15 cellular contexts compared by ENCODE assay signal in the genomic region with DNA sequence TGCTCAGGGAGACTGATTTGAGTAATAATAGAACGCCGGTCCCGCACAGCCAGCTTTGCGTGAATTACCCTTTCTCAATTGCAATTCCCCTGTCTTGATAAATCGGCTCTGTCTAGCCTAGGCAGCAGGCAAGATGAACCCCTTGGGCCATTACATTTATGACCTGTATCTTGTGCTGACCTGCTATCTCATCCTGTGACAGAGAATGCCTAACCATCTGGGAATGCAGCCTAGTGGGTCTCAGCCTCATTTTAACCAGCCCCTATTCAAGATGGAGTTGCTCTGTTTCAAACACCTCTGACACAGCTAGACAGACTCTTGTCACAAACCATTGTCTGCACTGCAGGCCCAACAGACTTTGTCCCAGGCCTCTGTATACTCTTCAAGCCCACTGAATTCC. TPM values are rescaled to one million over a fixed set of nuclear protein-coding genes. Genes with fewer than 3 reads are reported as not detected.
DNase-seq lines count a peak whose midpoint lies in the region; FAIRE-seq and TF ChIP-seq lines count a peak whose summit lies in the region.
"Had no signal": no experiment of that assay in that cellular context is flagged by ENCODE, and none has a peak within 500 bp of the region (broad histone marks: within the 10 kb centered on the region; RNA-seq: fewer than 3 reads in every experiment).

No MANE protein-coding gene starts in this region.

- H3K23ac ChIP-seq in H1 (ENCODE audit: insufficient read length) (no peak overlapping the region), trophoblast cell (ENCODE audit: low read length) (no peak overlapping the region)

- H2BK5ac ChIP-seq in H1 (ENCODE audit: low read depth, low read length) (no peak overlapping the region), trophoblast cell (ENCODE audit: low read depth, low read length, poor library complexity) (no peak overlapping the region)

- H3K18ac ChIP-seq in H1 (ENCODE audit: extremely low read depth, low read length): no peak overlapping the region
- H3K18ac ChIP-seq in trophoblast cell (ENCODE audit: low read length): no peak overlapping the region

- H3K9me3 ChIP-seq in H1 (ENCODE audit: insufficient read depth in 2 of 2, low read depth in 1 of 2, low read length in 1 of 2) (peaks cover 0 to 3% of the 10 kb centered on the region in 2 experiments; a peak in 1 of 4 replicates), trophoblast cell (ENCODE audit: insufficient read depth, low read depth, low read length) (no peaks in the 10 kb centered on the region), breast epithelium (peaks cover 0 to 6% of the 10 kb centered on the region in 2 donors)
- H3K9me3 ChIP-seq: BLaER1, HAP-1 had no signal

- POLR2A ChIA-PET in H1 (lab: Charles Lee; ENCODE audit: partially characterized antibody): interaction anchor here (1.0 to 1.5 kb wide), 3 partner anchors 9 to 18 kb away, joined by 3 to 4 read pairs (median 3); no protein-coding TSS in a partner anchor

- H3K79me2 ChIP-seq in H1 (ENCODE audit: control insufficient read depth in 1 of 2, insufficient read depth in 2 of 2, low read length in 2 of 2) (no peaks in the 10 kb centered on the region), trophoblast cell (ENCODE audit: control insufficient read depth, insufficient read depth, low read length, poor library complexity) (no peaks in the 10 kb centered on the region)

- no peak for TF ChIP-seq RAD21 in H1 (IDR thresholded peaks at IDR 0.05 in 1 of 2, conservative IDR thresholded peaks at IDR 0.05 in 1 of 2; ENCODE audit: low read depth in 2 of 2, low read length in 2 of 2)

- no peak for TF ChIP-seq CTCF in H1 (IDR thresholded peaks at IDR 0.05; ENCODE audit: control extremely low read depth in 1 of 3, insufficient read depth in 1 of 3, low read depth in 1 of 3, low read length in 3 of 3)
- TF ChIP-seq CTCF in neural crest cell (conservative IDR thresholded peaks at IDR 0.05): no peak
- no peak for TF ChIP-seq CTCF in breast epithelium (IDR thresholded peaks at IDR 0.05)

- H2BK120ac ChIP-seq in H1 (replicated peaks; ENCODE audit: low read depth, low read length) (no peak overlapping the region), trophoblast cell (ENCODE audit: insufficient read depth, low read length, poor library complexity) (no peak overlapping the region)

- H3K9ac ChIP-seq in H1 (replicated peaks in 1 of 4; ENCODE audit: extremely low read depth in 1 of 4, low read depth in 3 of 4, low read length in 3 of 4) (no peak overlapping the region), trophoblast cell (ENCODE audit: low read length) (no peak overlapping the region)
- H3K9ac ChIP-seq: BLaER1 had no signal

- H3K4me3 ChIP-seq in H1 (ENCODE audit: extremely low read depth in 1 of 4, insufficient read depth in 2 of 4, low read depth in 3 of 4, low read length in 4 of 4): no peak overlapping the region
- no peak overlapping the region for H3K4me3 ChIP-seq in trophoblast cell (ENCODE audit: low read depth, low read length)
- H3K4me3 ChIP-seq in breast epithelium: no peak overlapping the region
- H3K4me3 ChIP-seq: BLaER1, GM12878, HAP-1 had no signal

- intact Hi-C loops in breast epithelium (cut with DNase I; ENCODE audit: low total_unique reads): no loop called here

- no peaks in the 10 kb centered on the region for H3K23me2 ChIP-seq in H1 (ENCODE audit: low read depth, low read length)

- H3K14ac ChIP-seq in H1 (ENCODE audit: insufficient read length) (no peak overlapping the region), trophoblast cell (ENCODE audit: low read length) (no peak overlapping the region)

- H3K27ac Mint-ChIP-seq in neural crest cell (ENCODE audit: unreplicated experiment): peak overlapping the region; percentile 69

- H4K12ac ChIP-seq in trophoblast cell (ENCODE audit: low read depth, low read length): no peak overlapping the region

- H3K9me3 Mint-ChIP-seq in neural crest cell: no peaks in the 10 kb centered on the region
- H3K9me3 Mint-ChIP-seq: CD4-positive, alpha-beta memory T cell had no signal

- H3K4me2 ChIP-seq in H1 (ENCODE audit: insufficient read depth in 1 of 2, low read depth in 2 of 2, low read length in 2 of 2) (no peak overlapping the region), trophoblast cell (ENCODE audit: low read length) (no peak overlapping the region)
- H3K4me2 ChIP-seq: BLaER1 had no signal

- H2BK12ac ChIP-seq in H1 (ENCODE audit: low read depth, low read length) (no peak overlapping the region), trophoblast cell (ENCODE audit: low read length) (no peak overlapping the region)

- H4K8ac ChIP-seq in H1 (ENCODE audit: extremely low read depth, insufficient read depth, low read length) (no peak overlapping the region), trophoblast cell (ENCODE audit: low read depth, low read length) (no peak overlapping the region)

- DNase-seq in ELF-1 (ENCODE audit: low read depth, low spot score) (peak; percentile 46), H1 (ENCODE audit: low read depth in 1 of 2, low spot score in 2 of 2) (no peak), neural crest cell (ENCODE audit: low read depth, low spot score) (no peak), trophoblast cell (peak; percentile 37 to 61), breast epithelium (ENCODE audit: low spot score in 2 of 2) (no peak), GF-D8 (lab: John Stamatoyannopoulos, UW) (no peak), NCI-H774 (lab: John Stamatoyannopoulos, UW) (no peak)
- DNase-seq: 8988T; CD4-positive, alpha-beta memory T cell; DMS153; DMS79 had no signal

- H3K36me3 ChIP-seq in H1 (ENCODE audit: control insufficient read depth in 2 of 4, insufficient read depth in 4 of 4, low read length in 3 of 4) (no peaks in the 10 kb centered on the region), trophoblast cell (ENCODE audit: control insufficient read depth in 1 of 2, insufficient read depth in 2 of 2, low read length in 2 of 2) (no peaks in the 10 kb centered on the region), breast epithelium (no peaks in the 10 kb centered on the region)
- H3K36me3 ChIP-seq: BLaER1, HAP-1 had no signal

- H3K27ac ChIP-seq in H1 (ENCODE audit: low read depth, low read length): no peak overlapping the region
- H3K27ac ChIP-seq in trophoblast cell (ENCODE audit: low read depth, low read length): no peak overlapping the region
- H3K27ac ChIP-seq in breast epithelium: no peak overlapping the region
- H3K27ac ChIP-seq: BLaER1 had no signal

- TF ChIP-seq EP300 in H1 (IDR thresholded peaks at IDR 0.05; ENCODE audit: borderline replicate concordance in 1 of 2, low read depth in 2 of 2, low read length in 2 of 2): no peak

- H3K79me1 ChIP-seq in H1 (ENCODE audit: low read depth, low read length) (no peaks in the 10 kb centered on the region), trophoblast cell (ENCODE audit: low read length) (no peaks in the 10 kb centered on the region)

- H4K5ac ChIP-seq in H1 (ENCODE audit: insufficient read length, low read depth, low read length): no peak overlapping the region

- CTCF ChIA-PET in H1 (lab: Charles Lee; ENCODE audit: partially characterized antibody): interaction anchor here (0.8 to 2.9 kb wide), 6 partner anchors 16 to 218 kb away, joined by 3 to 14 read pairs (median 4); no protein-coding TSS in a partner anchor

- H4K91ac ChIP-seq in H1 (replicated peaks; ENCODE audit: insufficient read length, low read length) (no peak overlapping the region), trophoblast cell (ENCODE audit: low read depth, low read length) (no peak overlapping the region)

- H3K4me1 ChIP-seq in H1 (replicated peaks in 1 of 4; ENCODE audit: control insufficient read depth in 3 of 4, insufficient read depth in 4 of 4, low read length in 3 of 4) (peaks cover 0 to 6% (median 0%) of the 10 kb centered on the region in 4 experiments; a peak in 1 of 7 replicates), trophoblast cell (ENCODE audit: control insufficient read depth in 1 of 2, insufficient read depth in 2 of 2, low read length in 2 of 2) (peaks cover 0 to 3% of the 10 kb centered on the region in 2 experiments), breast epithelium (no peaks in the 10 kb centered on the region)

- peak overlapping the region; percentile 92 for H2AFZ ChIP-seq in H1 (ENCODE audit: low read length)
- no peak overlapping the region for H2AFZ ChIP-seq in trophoblast cell (ENCODE audit: insufficient read depth, low read length, poor library complexity)

- H2AK5ac ChIP-seq in H1 (ENCODE audit: low read depth, low read length) (no peak overlapping the region), trophoblast cell (ENCODE audit: low read length) (no peak overlapping the region)

- no peak overlapping the region for H3K56ac ChIP-seq in H1 (replicated peaks; ENCODE audit: insufficient read length, low read depth, low read length)

- H3K4ac ChIP-seq in H1 (replicated peaks; ENCODE audit: insufficient read length, low read depth, low read length) (no peak overlapping the region), trophoblast cell (ENCODE audit: low read depth, low read length) (no peak overlapping the region)

- H2BK15ac ChIP-seq in H1 (ENCODE audit: low read length): no peak overlapping the region

- H4K20me1 ChIP-seq in H1 (replicated peaks in 1 of 2; ENCODE audit: control insufficient read depth in 1 of 2, insufficient read depth in 2 of 2, low read length in 2 of 2): no peaks in the 10 kb centered on the region
- H4K20me1 ChIP-seq: BLaER1 had no signal

- peaks cover 12% of the 10 kb centered on the region for H3K4me1 Mint-ChIP-seq in neural crest cell
- H3K4me1 Mint-ChIP-seq: CD14-positive monocyte had no signal

- 66% methylated on average over 5 of the region's 5 CpGs; no CpG with 5 or more reads in 1 of the 2 experiments for WGBS in H1 (ENCODE audit: extremely low coverage in 1 of 2, insufficient coverage in 1 of 2, insufficient read length in 1 of 2, insufficient replicate concordance in 2 of 2, low coverage in 1 of 2, low lambda C conversion rate in 2 of 2, missing lambda C conversion rate in 1 of 2), 2 experiments
- no CpG with 5 or more reads among the region's 5 CpGs for WGBS in trophoblast cell (ENCODE audit: extremely low coverage, insufficient coverage, insufficient read length)

- no peaks in the 10 kb centered on the region for H3K27me3 ChIP-seq in H1 (replicated peaks in 1 of 4; ENCODE audit: control insufficient read depth in 3 of 4, extremely low read depth in 1 of 4, insufficient read depth in 3 of 4, low read length in 3 of 4)
- H3K27me3 ChIP-seq in trophoblast cell (ENCODE audit: insufficient read depth, low read length): no peaks in the 10 kb centered on the region
- H3K27me3 ChIP-seq in breast epithelium: no peaks in the 10 kb centered on the region
- H3K27me3 ChIP-seq: BLaER1 had no signal

- no peak for TF ChIP-seq POLR2A in H1 (IDR thresholded peaks at IDR 0.05; ENCODE audit: control extremely low read depth in 1 of 2, low read depth in 2 of 2, low read length in 2 of 2)
- TF ChIP-seq POLR2A in breast epithelium (IDR thresholded peaks at IDR 0.05): no peak

- no peaks in the 10 kb centered on the region for H3K27me3 Mint-ChIP-seq in neural crest cell (ENCODE audit: low read depth)
- H3K27me3 Mint-ChIP-seq: CD4-positive, alpha-beta memory T cell had no signal

- no peak for FAIRE-seq in H1 (lab: Jason Lieb, UNC)
- FAIRE-seq: GM12878 had no signal

- no peak overlapping the region for H3K4me3 Mint-ChIP-seq in neural crest cell
- H3K4me3 Mint-ChIP-seq: CD14-positive monocyte; CD4-positive, alpha-beta memory T cell had no signal

- H2BK20ac ChIP-seq in H1 (ENCODE audit: low read length): no peak overlapping the region

- no peaks in the 10 kb centered on the region for H3K36me3 Mint-ChIP-seq in neural crest cell (ENCODE audit: low read depth)
- H3K36me3 Mint-ChIP-seq: CD14-positive monocyte; CD4-positive, alpha-beta memory T cell had no signal

RNA-seq across cellular contexts. Expression of gene NUP210, which starts 13.8 kb away (rescaled TPM):
- total RNA-seq in H1 (2021; fragmentation: NEBNext Ultra II Directional; extraction: Animal tissue kit (Norgen Biotek cat#: 25700)): 53.4 and 53.7 TPM in 2 replicates
- 51.0 and 55.0 TPM in 2 replicates for polyA plus RNA-seq in H1 (2011; rRNA removed)
- 22.7 TPM for polyA plus RNA-seq in H1 (2011; cell fraction: cytosol; rRNA removed)
- polyA plus RNA-seq in H1 (2011; cell fraction: nucleus; rRNA removed): 90.7 TPM
- 30.8 to 56.3 TPM (median 45.4 TPM) in 4 replicates for polyA plus RNA-seq in H1 (2012, experiment 1 of 2)
- polyA plus RNA-seq in H1 (2012, experiment 2 of 2): 30.0 TPM
- polyA plus RNA-seq in H1 (2013, experiment 1 of 2): 84.7 TPM
- 65.1 TPM for polyA plus RNA-seq in H1 (2013, experiment 2 of 2)
- polyA minus RNA-seq in H1 (2011; rRNA and poly(A)+ RNA removed): 49.2 and 89.2 TPM in 2 replicates
- 32.7 TPM for polyA minus RNA-seq in H1 (2011; cell fraction: cytosol; rRNA and poly(A)+ RNA removed)
- polyA minus RNA-seq in H1 (2011; cell fraction: nucleus; rRNA and poly(A)+ RNA removed): 52.7 TPM
- total RNA-seq in neural crest cell: 59.4 and 59.5 TPM in 2 replicates
- polyA plus RNA-seq in trophoblast cell (2013): 5.4 and 5.8 TPM in 2 replicates
- 10 to 100 TPM in 2 of 3 donors, 1 to 10 TPM in 1; 2.2 to 15.2 (median 14.7) TPM for total RNA-seq in breast epithelium

RNA-seq across cellular contexts. Expression of gene HDAC11, which starts 46.2 kb away (rescaled TPM):
- total RNA-seq in H1 (2021; fragmentation: NEBNext Ultra II Directional; extraction: Animal tissue kit (Norgen Biotek cat#: 25700)): 7.4 and 7.5 TPM in 2 replicates
- 6.8 and 7.7 TPM in 2 replicates for polyA plus RNA-seq in H1 (2011; rRNA removed)
- 7.9 TPM for polyA plus RNA-seq in H1 (2011; cell fraction: cytosol; rRNA removed)
- 8.3 TPM for polyA plus RNA-seq in H1 (2011; cell fraction: nucleus; rRNA removed)
- 6.0 to 17.0 TPM (median 10.6 TPM) in 4 replicates for polyA plus RNA-seq in H1 (2012, experiment 1 of 2)
- polyA plus RNA-seq in H1 (2012, experiment 2 of 2): 20.4 TPM
- polyA plus RNA-seq in H1 (2013, experiment 1 of 2): 5.8 TPM
- polyA plus RNA-seq in H1 (2013, experiment 2 of 2): 6.0 TPM
- polyA minus RNA-seq in H1 (2011; rRNA and poly(A)+ RNA removed): 5.5 and 9.7 TPM in 2 replicates
- 5.5 TPM for polyA minus RNA-seq in H1 (2011; cell fraction: cytosol; rRNA and poly(A)+ RNA removed)
- polyA minus RNA-seq in H1 (2011; cell fraction: nucleus; rRNA and poly(A)+ RNA removed): 6.2 TPM
- 12.6 and 14.0 TPM in 2 replicates for total RNA-seq in neural crest cell
- polyA plus RNA-seq in trophoblast cell (2013): 3.4 and 3.8 TPM in 2 replicates
- 10 to 100 TPM; 14.2 to 21.7 (median 14.4) TPM for total RNA-seq in breast epithelium

Comparison
In these comparisons a context has a peak if more than half of its experiments do, and no peak if none do; other contexts are left out.
1. DNase-seq: peak in ELF-1 (single experiment) and trophoblast cell (2 of 2); none in H1 (0 of 2), neural crest cell (single experiment), breast epithelium (0 of 2), GF-D8 (single experiment) and NCI-H774 (single experiment).